ENCODE assay signal across 8 cellular contexts in the genomic region with DNA sequence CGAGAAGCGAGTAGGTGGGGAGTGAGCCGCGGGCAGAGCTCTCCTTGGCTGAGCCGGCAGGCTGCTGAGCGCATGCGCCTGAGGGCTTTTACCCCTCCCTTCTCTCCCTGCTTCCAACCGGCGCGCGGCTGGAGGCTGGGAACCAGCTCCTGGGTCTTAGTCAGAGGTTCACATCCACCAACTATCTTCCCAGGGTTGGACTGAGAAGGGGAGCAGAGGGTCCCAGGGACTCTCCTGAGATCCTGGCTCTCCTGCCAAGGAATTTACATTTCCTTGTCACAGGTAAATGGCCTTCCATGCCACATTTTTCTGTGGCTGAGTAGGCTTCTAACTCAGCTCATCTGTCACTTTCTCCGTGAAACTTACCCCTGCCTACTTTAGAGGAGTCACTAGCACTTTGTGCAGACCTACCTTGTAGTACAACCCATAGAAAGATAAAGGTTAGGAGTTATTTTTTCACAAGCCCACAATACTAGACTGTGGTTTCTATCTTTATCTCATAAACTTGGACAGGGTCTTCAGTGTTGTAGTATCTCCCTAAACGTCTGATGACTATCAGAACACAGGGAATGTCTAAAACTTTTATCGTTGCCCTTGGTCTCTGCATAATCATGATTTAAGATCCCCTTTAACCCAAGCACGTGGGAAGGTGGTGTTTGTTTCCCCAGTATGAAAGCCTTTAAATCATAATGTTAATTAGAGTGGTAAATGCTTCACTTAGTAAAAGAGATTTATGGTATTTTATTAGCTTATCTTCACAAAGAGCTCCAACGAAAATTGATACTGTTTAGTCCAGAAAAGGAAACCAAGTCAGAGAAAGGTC. TPM values are rescaled to one million over a fixed set of nuclear protein-coding genes. Genes with fewer than 3 reads are reported as not detected.
DNase-seq lines count a peak whose midpoint lies in the region; ATAC-seq and TF ChIP-seq lines count a peak whose summit lies in the region.

No MANE protein-coding gene starts in this region.

- CTCF ChIA-PET in Caco-2 (lab: Charles Lee), result interaction anchor here (1.1 to 1.7 kb wide), 3 partner anchors 98 to 293 kb away, joined by 5 to 12 read pairs (median 11); no protein-coding TSS in a partner anchor

- peak overlapping the region; percentile 80 for H3K27ac Mint-ChIP-seq in Caco-2 (ENCODE audit: unreplicated experiment)

- ATAC-seq in GM19397 (IDR thresholded peaks at IDR 0.05; ENCODE audit: unreplicated experiment), result peak; percentile 0

- no peak overlapping the region for H3K4ac ChIP-seq in mesenchymal stem cell (ENCODE audit: low read depth in 1 of 2, low read length in 2 of 2)

- DNase-seq in Caco-2 (no peak), LNCaP clone FGC (ENCODE audit: low read depth) (no peak), caudate nucleus (lab: John Stamatoyannopoulos, UW) (peak in 5 of 61 donors; percentile 43 to 97 (median 91)), mesenchymal stem cell (no peak), Kasumi-1 (lab: John Stamatoyannopoulos, UW) (no peak), NCI-H2171 treated with DMSO at 0.1 percent for 48 hours (lab: John Stamatoyannopoulos, UW) (no peak)

- peak overlapping the region; percentile 77 for H3K4me3 ChIP-seq in Caco-2 (ENCODE audit: low read depth, low read length)
- peak overlapping the region; percentile 74 for H3K4me3 ChIP-seq in LNCaP clone FGC (ENCODE audit: low read depth, low read length)
- peak overlapping the region; percentile 66 to 85 for H3K4me3 ChIP-seq in mesenchymal stem cell (ENCODE audit: insufficient read depth in 1 of 2, low read depth in 1 of 2, low read length in 2 of 2)
- H3K4me3 ChIP-seq in urinary bladder (ENCODE audit: low read depth, low read length), result peak overlapping the region; percentile 68

- H4K8ac ChIP-seq in mesenchymal stem cell (ENCODE audit: low read length), result peak overlapping the region; percentile 29

- H3K4me2 ChIP-seq in mesenchymal stem cell (ENCODE audit: low read length, poor library complexity, severe bottlenecking), result peak overlapping the region; percentile 68

- H3K14ac ChIP-seq in mesenchymal stem cell (ENCODE audit: low read length in 2 of 2), result no peak overlapping the region

- no peaks in the 10 kb centered on the region for H3K9me3 Mint-ChIP-seq in Caco-2 (ENCODE audit: unreplicated experiment)

- H3K27ac ChIP-seq in caudate nucleus (ENCODE audit: low read depth, low read length) (peak overlapping the region; percentile 97), mesenchymal stem cell (ENCODE audit: low read length, poor library complexity, severe bottlenecking) (peak overlapping the region; percentile 72), urinary bladder (ENCODE audit: low read depth) (peak overlapping the region; percentile 24)

- H3K4me1 ChIP-seq in Caco-2, result peaks cover 11% of the 10 kb centered on the region; the same call in 1 of the 2 replicates
- peaks cover 7% of the 10 kb centered on the region for H3K4me1 ChIP-seq in mesenchymal stem cell (ENCODE audit: control insufficient read depth, insufficient read depth, low read depth, low read length)
- peaks cover 4% of the 10 kb centered on the region for H3K4me1 ChIP-seq in urinary bladder (ENCODE audit: insufficient read depth)

- H3K18ac ChIP-seq in mesenchymal stem cell (ENCODE audit: low read depth in 1 of 2, low read length in 2 of 2), result peak overlapping the region in 1 of 2 experiments; percentile 67

- no peak for TF ChIP-seq CTCF in Caco-2 (IDR thresholded peaks at IDR 0.05; ENCODE audit: insufficient read depth in 1 of 2, low read depth in 1 of 2, low read length in 1 of 2, severe bottlenecking in 1 of 2, unreplicated experiment in 1 of 2)
- no peak for TF ChIP-seq CTCF in LNCaP clone FGC (IDR thresholded peaks at IDR 0.05; ENCODE audit: control insufficient read depth, extremely low read depth, insufficient read depth)

- POLR2A ChIA-PET in Caco-2 (lab: Charles Lee), result interaction anchor here (0.5 to 0.9 kb wide), 5 partner anchors 31 to 549 kb away, joined by 3 to 9 read pairs (median 6); no protein-coding TSS in a partner anchor

- no peak overlapping the region for H3K23ac ChIP-seq in mesenchymal stem cell (ENCODE audit: low read length in 2 of 2)

- H4K91ac ChIP-seq in mesenchymal stem cell (ENCODE audit: low read length), result no peak overlapping the region

- no peaks in the 10 kb centered on the region for H3K27me3 Mint-ChIP-seq in Caco-2 (ENCODE audit: insufficient read depth, unreplicated experiment)

- 3% methylated on average over 12 of the region's 16 CpGs for WGBS in mesenchymal stem cell
- 2% methylated on average over 16 of the region's 16 CpGs for WGBS in urinary bladder

- H2BK5ac ChIP-seq in mesenchymal stem cell (ENCODE audit: low read depth, low read length, poor library complexity, severe bottlenecking), result no peak overlapping the region

- peak overlapping the region; percentile 95 for H3K9ac ChIP-seq in mesenchymal stem cell (ENCODE audit: low read length)

- BruUV-seq in Caco-2 (replicated peaks; lab: Mats Ljungman, UMichigan), result TSS peak; percentile 86

- H3K4me1 Mint-ChIP-seq in Caco-2 (ENCODE audit: low read depth, unreplicated experiment), result peaks cover 22% of the 10 kb centered on the region

- H3K36me3 ChIP-seq in Caco-2 (ENCODE audit: control insufficient read depth, insufficient read depth, low read length), result no peaks in the 10 kb centered on the region
- peaks cover 0 to 3% of the 10 kb centered on the region in 2 experiments for H3K36me3 ChIP-seq in mesenchymal stem cell (ENCODE audit: control insufficient read depth in 1 of 2, insufficient read depth in 2 of 2, low read depth in 1 of 2, low read length in 2 of 2)
- H3K36me3 ChIP-seq in urinary bladder (ENCODE audit: insufficient read depth), result no peaks in the 10 kb centered on the region

- peaks cover 7% of the 10 kb centered on the region for H3K79me1 ChIP-seq in mesenchymal stem cell (replicated peaks; ENCODE audit: low read length, poor library complexity, severe bottlenecking)

- no peaks in the 10 kb centered on the region for H3K27me3 ChIP-seq in Caco-2 (replicated peaks; ENCODE audit: control insufficient read depth, insufficient read depth, low read length)
- H3K27me3 ChIP-seq in mesenchymal stem cell (ENCODE audit: control insufficient read depth in 1 of 2, insufficient read depth in 1 of 2, low read length in 2 of 2), result no peaks in the 10 kb centered on the region

- H3K9me3 ChIP-seq in Caco-2 (no peaks in the 10 kb centered on the region), mesenchymal stem cell (ENCODE audit: control insufficient read depth, low read length) (no peaks in the 10 kb centered on the region)

- H2AFZ ChIP-seq in mesenchymal stem cell (ENCODE audit: low read depth, low read length), result no peak overlapping the region

- H3K36me3 Mint-ChIP-seq in Caco-2 (ENCODE audit: insufficient read depth, unreplicated experiment), result peaks cover 7% of the 10 kb centered on the region

- H2BK15ac ChIP-seq in mesenchymal stem cell (ENCODE audit: low read depth, poor library complexity, severe bottlenecking), result no peak overlapping the region

- H2AK5ac ChIP-seq in mesenchymal stem cell (ENCODE audit: low read length, severe bottlenecking), result no peak overlapping the region

- H2BK120ac ChIP-seq in mesenchymal stem cell (ENCODE audit: low read depth, low read length), result no peak overlapping the region

- H3K4me3 Mint-ChIP-seq in Caco-2 (ENCODE audit: unreplicated experiment), result peak overlapping the region; percentile 82

- intact Hi-C loops in Caco-2 (cut with micrococcal nuclease; ENCODE audit: unreplicated experiment), result loop anchor here (1.0 to 5.0 kb wide), 4 partner anchors 96 to 410 kb away; no protein-coding TSS in a partner anchor

- H2BK12ac ChIP-seq in mesenchymal stem cell (ENCODE audit: low read length in 2 of 2), result peak overlapping the region in 1 of 2 experiments; percentile 45

RNA-seq across cellular contexts. Expression of a gene that starts 0.6 kb away (rescaled TPM):
- 36.4 and 36.5 TPM in 2 replicates for total RNA-seq in Caco-2 (2022)
- polyA plus RNA-seq in mesenchymal stem cell (2013, experiment 1 of 2), result 32.4 TPM
- polyA plus RNA-seq in mesenchymal stem cell (2013, experiment 2 of 2), result 29.1 TPM
- total RNA-seq in urinary bladder, result 145 TPM
- 26.2 TPM for polyA plus RNA-seq in urinary bladder

Comparison
In these comparisons a context has a peak if more than half of its experiments do, and no peak if none do; other contexts are left out.
1. H3K27ac ChIP-seq: peak in every context shown above with its lines; median percentile 97 in caudate nucleus; 72 in mesenchymal stem cell; 24 in urinary bladder.